ENCODE assay signal across 8 cellular contexts in genomic region chr17:50094753-50095616, GRCh38. TPM values are rescaled to one million over a fixed set of nuclear protein-coding genes. Genes with fewer than 3 reads are reported as not detected.
DNase-seq lines count a peak whose midpoint lies in the region; TF ChIP-seq lines count a peak whose summit lies in the region.

PDK2 (plus strand) TSS chr17:50095351; CDS start chr17:50095436, 85 bp downstream.

- TF ChIP-seq CTCF in fibroblast of the aortic adventitia (IDR thresholded peaks at IDR 0.05; ENCODE audit: insufficient read depth, low read length) (no peak), nephron progenitor cell (IDR thresholded peaks at IDR 0.05) (no peak)

- peak within 1 kb of the TSS; percentile 73 for H3K9ac ChIP-seq in ES-I3 (ENCODE audit: low read depth, low read length)

- DNase-seq in HAP-1 (ENCODE audit: low spot score in 2 of 2) = peak; percentile 90 to 95
- DNase-seq in MG63 = peak; percentile 97
- DNase-seq in SIG-M5 treated with dmso at 0.1 percent for 504 hours (lab: John Stamatoyannopoulos, UW; ENCODE audit: unreplicated experiment) = peak; percentile 95
- DNase-seq in activated gamma-delta T cell (lab: John Stamatoyannopoulos, UW) = peak; percentile 92
- peak; percentile 94 for DNase-seq in fibroblast of the aortic adventitia (ENCODE audit: low read depth)
- peak; percentile 91 for DNase-seq in nephron progenitor cell

- in situ Hi-C loops in HAP-1 (cut with MboI; ENCODE audit: low sequenced_read_pairs) = loop anchor here (5.0 kb wide), 1 partner anchor 197 kb away; no protein-coding TSS in a partner anchor

- peak within 1 kb of the TSS; percentile 67 for H3K27ac Mint-ChIP-seq in nephron progenitor cell
- peak within 1 kb of the TSS; percentile 84 for H3K27ac Mint-ChIP-seq in stimulated activated naive CD8-positive, alpha-beta T cell treated with anti-CD3 and anti-CD28 coated beads, Interleukin-15, Interleukin-2, amounts not matched to agents 100 ng/mL and 50 ng/mL, for 24 hours

- peaks cover 25% of the 10 kb centered on the region for H3K27me3 Mint-ChIP-seq in nephron progenitor cell (ENCODE audit: low read depth, poor library complexity)
- H3K27me3 Mint-ChIP-seq in stimulated activated naive CD8-positive, alpha-beta T cell treated with anti-CD3 and anti-CD28 coated beads, Interleukin-15, Interleukin-2, amounts not matched to agents 100 ng/mL and 50 ng/mL, for 24 hours = no peaks in the 10 kb centered on the region

- peaks cover 70% of the 10 kb centered on the region for H3K4me1 Mint-ChIP-seq in nephron progenitor cell
- peaks cover 28% of the 10 kb centered on the region for H3K4me1 Mint-ChIP-seq in stimulated activated naive CD8-positive, alpha-beta T cell treated with anti-CD3 and anti-CD28 coated beads, Interleukin-15, Interleukin-2, amounts not matched to agents 100 ng/mL and 50 ng/mL, for 24 hours (ENCODE audit: low read depth)

- H3K9me3 ChIP-seq in ES-I3 (ENCODE audit: control insufficient read depth, insufficient read depth, low read length) (no peaks in the 10 kb centered on the region), HAP-1 (no peaks in the 10 kb centered on the region), MG63 (no peaks in the 10 kb centered on the region)

- H3K27me3 ChIP-seq in HAP-1 (ENCODE audit: low read depth) (no peaks in the 10 kb centered on the region), MG63 (no peaks in the 10 kb centered on the region)

- H3K4me3 Mint-ChIP-seq in nephron progenitor cell = peak within 1 kb of the TSS; percentile 99
- peak within 1 kb of the TSS; percentile 87 for H3K4me3 Mint-ChIP-seq in stimulated activated naive CD8-positive, alpha-beta T cell treated with anti-CD3 and anti-CD28 coated beads, Interleukin-15, Interleukin-2, amounts not matched to agents 100 ng/mL and 50 ng/mL, for 24 hours

- H3K4me1 ChIP-seq in ES-I3 (ENCODE audit: insufficient read depth, low read length) = peaks cover 5% of the 10 kb centered on the region; the same call in 1 of the 2 replicates
- H3K4me1 ChIP-seq in HAP-1 = peaks cover 15% of the 10 kb centered on the region

- H3K36me3 ChIP-seq in ES-I3 (ENCODE audit: insufficient read depth, low read length) (no peaks in the 10 kb centered on the region), HAP-1 (replicated peaks) (no peaks in the 10 kb centered on the region), MG63 (peaks cover 22% of the 10 kb centered on the region)

- H3K9me3 Mint-ChIP-seq in nephron progenitor cell = no peaks in the 10 kb centered on the region
- H3K9me3 Mint-ChIP-seq in stimulated activated naive CD8-positive, alpha-beta T cell treated with anti-CD3 and anti-CD28 coated beads, Interleukin-15, Interleukin-2, amounts not matched to agents 100 ng/mL and 50 ng/mL, for 24 hours = no peaks in the 10 kb centered on the region

- H3K4me3 ChIP-seq in HAP-1 (peak within 1 kb of the TSS; percentile 62), MG63 (peak within 1 kb of the TSS; percentile 72), fibroblast of the aortic adventitia (ENCODE audit: low read depth, low read length) (peak within 1 kb of the TSS; percentile 78)

- peaks cover 9% of the 10 kb centered on the region for H3K36me3 Mint-ChIP-seq in nephron progenitor cell (ENCODE audit: low read depth)
- H3K36me3 Mint-ChIP-seq in stimulated activated naive CD8-positive, alpha-beta T cell treated with anti-CD3 and anti-CD28 coated beads, Interleukin-15, Interleukin-2, amounts not matched to agents 100 ng/mL and 50 ng/mL, for 24 hours (ENCODE audit: low read depth) = no peaks in the 10 kb centered on the region

RNA-seq across cellular contexts. Expression of gene PDK2, which starts in this region (rescaled TPM):
- total RNA-seq in MG63 (2014; rRNA removed; shearing (Covaris generic); ENCODE audit: low replicate concordance) = 16.9 and 25.8 TPM in 2 replicates
- total RNA-seq in fibroblast of the aortic adventitia (ENCODE audit: low replicate concordance) = 13.2 and 37.8 TPM in 2 replicates

Comparison
In these comparisons a context has a peak if more than half of its experiments do, and no peak if none do; other contexts are left out.
1. Peak in every context shown above with its lines: DNase-seq and H3K4me3 ChIP-seq.